Comparison of ENCODE assay signal across 16 cellular contexts in genomic region chr16:372584-372983, GRCh38. TPM values are rescaled to one million over a fixed set of nuclear protein-coding genes. Genes with fewer than 3 reads are reported as not detected.
DNase-seq lines count a peak whose midpoint lies in the region; ATAC-seq, FAIRE-seq and TF ChIP-seq lines count a peak whose summit lies in the region.
"Had no signal": no experiment of that assay in that cellular context is flagged by ENCODE, and none has a peak within 500 bp of the region (broad histone marks: within the 10 kb centered on the region; RNA-seq: fewer than 3 reads in every experiment).

No MANE protein-coding gene starts in this region.

- no peaks in the 10 kb centered on the region for H3K4me1 ChIP-seq in small intestine (ENCODE audit: control insufficient read depth in 2 of 2, insufficient read depth in 1 of 2, low read depth in 1 of 2, low read length in 1 of 2)

- CTCF ChIA-PET in activated CD8-positive, alpha-beta memory T cell treated with anti-CD3 and anti-CD28 coated beads, Interleukin-2, amount 10 ng/mL, durations not matched to agents 7 days and 5 days (lab: Charles Lee), result no interaction called here

- peaks cover 15% of the 10 kb centered on the region for H3K4me1 Mint-ChIP-seq in activated CD8-positive, alpha-beta memory T cell treated with anti-CD3 and anti-CD28 coated beads, Interleukin-2, amount 10 ng/mL, durations not matched to agents 7 days and 5 days
- peaks cover 9% of the 10 kb centered on the region for H3K4me1 Mint-ChIP-seq in neural crest cell

- no peaks in the 10 kb centered on the region for H3K27me3 Mint-ChIP-seq in activated CD8-positive, alpha-beta memory T cell treated with anti-CD3 and anti-CD28 coated beads, Interleukin-2, amount 10 ng/mL, durations not matched to agents 7 days and 5 days
- peaks cover 4% of the 10 kb centered on the region for H3K27me3 Mint-ChIP-seq in neural crest cell (ENCODE audit: low read depth)
- H3K27me3 Mint-ChIP-seq: CD4-positive, alpha-beta T cell; IgD-negative memory B cell had no signal

- FAIRE-seq in bronchial epithelial cell (lab: Jason Lieb, UNC), result peak; percentile 23
- no peak for FAIRE-seq in small intestine (lab: Jason Lieb, UNC)

- no peak overlapping the region for H3K27ac Mint-ChIP-seq in activated CD8-positive, alpha-beta memory T cell treated with anti-CD3 and anti-CD28 coated beads, Interleukin-2, amount 10 ng/mL, durations not matched to agents 7 days and 5 days
- H3K27ac Mint-ChIP-seq in neural crest cell (ENCODE audit: unreplicated experiment), result no peak overlapping the region
- H3K27ac Mint-ChIP-seq: GM23338 had no signal

- H3K4me3 Mint-ChIP-seq in activated CD8-positive, alpha-beta memory T cell treated with anti-CD3 and anti-CD28 coated beads, Interleukin-2, amount 10 ng/mL, durations not matched to agents 7 days and 5 days, result no peak overlapping the region
- H3K4me3 Mint-ChIP-seq in neural crest cell, result peak overlapping the region; percentile 31
- H3K4me3 Mint-ChIP-seq: GM23338 had no signal

- DNase-seq in activated CD8-positive, alpha-beta memory T cell treated with anti-CD3 and anti-CD28 coated beads, Interleukin-2, amount 10 ng/mL, durations not matched to agents 7 days and 5 days, result peak; percentile 41
- no peak for DNase-seq in activated CD8-positive, alpha-beta memory T cell treated with anti-CD3 and anti-CD28 coated beads for 24 hours
- DNase-seq in bronchial epithelial cell (ENCODE audit: low read depth) (no peak), neural crest cell (ENCODE audit: low read depth, low spot score) (no peak), small intestine (no peak), OCI-M2 (lab: John Stamatoyannopoulos, UW; ENCODE audit: unreplicated experiment) (no peak), GM13976 (ENCODE audit: low spot score) (no peak)
- DNase-seq: 8988T; AML-193; C1 segment of cervical spinal cord; Calu3; CD4-positive, alpha-beta T cell; DMS 273 treated with DMSO at 0.1 percent for 48 hours; H7 had no signal

- H3K4me3 ChIP-seq in bronchial epithelial cell (ENCODE audit: low read depth, low read length), result no peak overlapping the region
- H3K4me3 ChIP-seq in small intestine (ENCODE audit: low read depth in 1 of 2, low read length in 2 of 2), result no peak overlapping the region
- H3K4me3 ChIP-seq: GM23338 had no signal

- no peak for ATAC-seq in activated CD8-positive, alpha-beta memory T cell treated with anti-CD3 and anti-CD28 coated beads, Interleukin-2, amount 10 ng/mL, durations not matched to agents 7 days and 5 days
- ATAC-seq: GM23338 had no signal

- no peaks in the 10 kb centered on the region for H3K9me3 ChIP-seq in small intestine (ENCODE audit: control insufficient read depth, low read depth)

- in situ Hi-C loops in GM13976 (cut with MboI; ENCODE audit: low sequenced_read_pairs, unreplicated experiment), result no loop called here

- peaks cover 5% of the 10 kb centered on the region for H3K36me3 Mint-ChIP-seq in activated CD8-positive, alpha-beta memory T cell treated with anti-CD3 and anti-CD28 coated beads, Interleukin-2, amount 10 ng/mL, durations not matched to agents 7 days and 5 days
- no peaks in the 10 kb centered on the region for H3K36me3 Mint-ChIP-seq in neural crest cell (ENCODE audit: low read depth)

- H3K36me3 ChIP-seq in bronchial epithelial cell (ENCODE audit: control insufficient read depth, insufficient read depth, low read length) (peaks cover 11% of the 10 kb centered on the region), small intestine (ENCODE audit: control insufficient read depth in 2 of 2, insufficient read depth in 2 of 2, low read length in 2 of 2) (peaks cover 16 to 27% of the 10 kb centered on the region in 2 donors)

- no peaks in the 10 kb centered on the region for H3K27me3 ChIP-seq in bronchial epithelial cell (ENCODE audit: control insufficient read depth, insufficient read depth, low read length)
- no peaks in the 10 kb centered on the region for H3K27me3 ChIP-seq in small intestine (ENCODE audit: control insufficient read depth in 2 of 2, insufficient read depth in 2 of 2, low read length in 2 of 2)

- 89 to 94% (median 91%) methylated on average over 12 of the region's 12 CpGs for WGBS in small intestine, 3 donors

- H3K9me3 Mint-ChIP-seq in activated CD8-positive, alpha-beta memory T cell treated with anti-CD3 and anti-CD28 coated beads, Interleukin-2, amount 10 ng/mL, durations not matched to agents 7 days and 5 days (ENCODE audit: low read depth), result no peaks in the 10 kb centered on the region
- no peaks in the 10 kb centered on the region for H3K9me3 Mint-ChIP-seq in neural crest cell
- H3K9me3 Mint-ChIP-seq: CD4-positive, alpha-beta T cell; GM23338; IgD-negative memory B cell had no signal

- H3K27ac ChIP-seq in small intestine (ENCODE audit: low read depth in 1 of 2, low read length in 1 of 2), result no peak overlapping the region

- TF ChIP-seq CTCF in bronchial epithelial cell (IDR thresholded peaks at IDR 0.05; ENCODE audit: insufficient read depth, low read length, severe bottlenecking), result no peak
- no peak for TF ChIP-seq CTCF in neural crest cell (conservative IDR thresholded peaks at IDR 0.05)
- TF ChIP-seq CTCF in GM13976 (IDR thresholded peaks at IDR 0.05; ENCODE audit: borderline replicate concordance, control extremely low read depth, extremely low read depth, insufficient read depth, missing control alignments), result no peak

RNA-seq across cellular contexts. Expression of gene MRPL28, which starts 2.2 kb away (rescaled TPM):
- total RNA-seq in activated CD8-positive, alpha-beta memory T cell treated with anti-CD3 and anti-CD28 coated beads, Interleukin-2, amount 10 ng/mL, durations not matched to agents 7 days and 5 days, result 10 to 100 TPM; 89.0 to 90.7 TPM
- total RNA-seq in bronchial epithelial cell, result 104 and 113 TPM in 2 replicates
- 80.4 and 84.6 TPM in 2 replicates for total RNA-seq in neural crest cell
- polyA plus RNA-seq in small intestine, result 100 to 1,000 TPM in 1 of 3 donors, 10 to 100 TPM in 2; 85.4 to 112 (median 98.9) TPM

RNA-seq across cellular contexts. Expression of gene PGAP6, which starts 9.2 kb away (rescaled TPM):
- total RNA-seq in activated CD8-positive, alpha-beta memory T cell treated with anti-CD3 and anti-CD28 coated beads, Interleukin-2, amount 10 ng/mL, durations not matched to agents 7 days and 5 days, result 10 to 100 TPM; 46.6 to 50.4 TPM
- 44.2 and 46.3 TPM in 2 replicates for total RNA-seq in bronchial epithelial cell
- 56.4 and 62.0 TPM in 2 replicates for total RNA-seq in neural crest cell
- 10 to 100 TPM; 48.1 to 66.5 (median 63.2) TPM for polyA plus RNA-seq in small intestine

RNA-seq across cellular contexts. Expression of gene AXIN1, which starts 20.1 kb away (rescaled TPM):
- 10 to 100 TPM; 22.3 to 25.7 TPM for total RNA-seq in activated CD8-positive, alpha-beta memory T cell treated with anti-CD3 and anti-CD28 coated beads, Interleukin-2, amount 10 ng/mL, durations not matched to agents 7 days and 5 days
- total RNA-seq in bronchial epithelial cell, result 49.0 and 49.5 TPM in 2 replicates
- 36.4 and 38.2 TPM in 2 replicates for total RNA-seq in neural crest cell
- 10 to 100 TPM; 24.5 to 28.6 (median 26.6) TPM for polyA plus RNA-seq in small intestine

RNA-seq across cellular contexts. Expression of gene NME4, which starts 24.4 kb away (rescaled TPM):
- 1 to 10 TPM; 6.7 to 7.0 TPM for total RNA-seq in activated CD8-positive, alpha-beta memory T cell treated with anti-CD3 and anti-CD28 coated beads, Interleukin-2, amount 10 ng/mL, durations not matched to agents 7 days and 5 days
- total RNA-seq in bronchial epithelial cell, result 35.3 and 64.0 TPM in 2 replicates
- total RNA-seq in neural crest cell, result 233 and 254 TPM in 2 replicates
- polyA plus RNA-seq in small intestine, result 10 to 100 TPM; 13.0 to 43.0 (median 26.7) TPM

RNA-seq across cellular contexts. Expression of gene DECR2, which starts 29.1 kb away (rescaled TPM):
- 1 to 10 TPM; 5.9 to 6.3 TPM for total RNA-seq in activated CD8-positive, alpha-beta memory T cell treated with anti-CD3 and anti-CD28 coated beads, Interleukin-2, amount 10 ng/mL, durations not matched to agents 7 days and 5 days
- total RNA-seq in bronchial epithelial cell (3.7 and 7.6 TPM in 2 replicates), neural crest cell (22.4 and 25.7 TPM in 2 replicates)
- polyA plus RNA-seq in small intestine, result 100 to 1,000 TPM in 2 of 3 donors, 10 to 100 TPM in 1; 46.7 to 154 (median 101) TPM
